Comparison of ENCODE assay signal across 8 cellular contexts in the genomic region with DNA sequence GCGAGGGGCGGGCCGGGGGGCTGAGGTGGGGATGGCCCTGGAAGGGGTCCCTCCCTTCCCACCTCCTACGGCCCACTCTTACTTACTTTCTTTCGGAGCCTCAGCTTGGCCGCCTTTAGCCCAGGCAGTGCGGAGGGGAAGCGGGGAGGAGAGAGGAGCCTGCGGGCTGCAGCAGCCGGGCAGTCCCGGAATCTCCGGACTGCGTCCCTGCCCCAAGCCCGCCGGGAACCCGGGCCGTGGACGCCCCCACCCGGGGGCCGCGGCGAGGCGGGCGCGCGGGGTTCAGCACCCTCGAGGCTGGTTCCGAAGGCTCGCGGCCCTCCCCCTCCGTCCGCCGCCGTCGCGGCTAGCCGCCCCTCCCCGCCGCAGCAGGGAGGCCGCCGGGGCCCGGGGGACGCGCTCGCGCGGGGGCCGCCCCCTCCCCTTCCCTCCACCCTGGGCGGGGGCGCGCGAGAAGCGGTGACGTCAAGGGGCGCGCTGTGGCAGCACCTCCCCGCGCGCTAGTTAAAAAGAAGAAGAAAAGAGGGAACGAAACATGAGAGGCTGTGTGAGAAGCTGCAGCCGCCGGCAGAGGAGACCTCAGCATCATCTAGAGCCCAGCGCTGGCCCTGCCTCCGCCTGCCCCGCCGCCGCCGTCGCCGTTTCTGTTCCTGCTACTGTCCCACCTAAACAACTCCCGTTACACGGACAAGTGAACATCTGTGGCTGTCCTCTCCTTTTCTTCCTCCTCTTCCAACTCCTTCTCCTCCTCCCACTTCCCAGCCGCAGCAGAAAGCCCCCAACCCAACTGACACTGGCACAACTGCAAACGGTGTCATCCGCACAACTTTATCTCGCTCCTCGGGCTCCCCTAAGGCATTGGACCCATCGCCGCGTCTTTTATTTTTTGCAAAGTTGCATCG. TPM values are rescaled to one million over a fixed set of nuclear protein-coding genes. Genes with fewer than 3 reads are reported as not detected.
DNase-seq lines count a peak whose midpoint lies in the region; TF ChIP-seq lines count a peak whose summit lies in the region.

Gene HHIP (plus strand): TSS at position 536 of the 902 bp plus-strand sequence. CDS start 520 bp downstream, outside the sequence.

- no peak within 1 kb of the TSS for H3K27ac ChIP-seq in muscle layer of duodenum (ENCODE audit: low read length)
- H3K27ac ChIP-seq in urinary bladder (ENCODE audit: low read depth), result peak within 1 kb of the TSS; percentile 58

- peak within 1 kb of the TSS; percentile 3 for H3K4me3 ChIP-seq in GM12875 (ENCODE audit: low read depth, low read length)
- H3K4me3 ChIP-seq in muscle layer of duodenum (ENCODE audit: low read depth in 1 of 2, low read length in 2 of 2), result peak within 1 kb of the TSS; percentile 60 to 68
- peak within 1 kb of the TSS; percentile 55 for H3K4me3 ChIP-seq in urinary bladder (ENCODE audit: low read depth, low read length)

- no peaks in the 10 kb centered on the region for H3K9me3 Mint-ChIP-seq in activated T-cell treated with anti-CD3 and anti-CD28 coated beads, Interleukin-2, amount 50 U/mL, for 24 hours

- peaks cover 23% of the 10 kb centered on the region for H3K27me3 ChIP-seq in muscle layer of duodenum (ENCODE audit: low read depth, low read length)

- in situ Hi-C loops in ACHN (cut with HindIII; ENCODE audit: low pct_ligation_motif_present, low pct_unique_long_range_greater_than_20kb, low sequenced_read_pairs) (no loop called here), KBM-7 (cut with MboI; ENCODE audit: low pct_unique_long_range_greater_than_20kb, low sequenced_read_pairs) (no loop called here)

- no peak for TF ChIP-seq CTCF in GM12875 (IDR thresholded peaks at IDR 0.05; ENCODE audit: borderline replicate concordance, insufficient read depth, low read depth, low read length)

- no peaks in the 10 kb centered on the region for H3K9me3 ChIP-seq in muscle layer of duodenum (ENCODE audit: control insufficient read depth in 1 of 2, low read length in 2 of 2)

- peaks cover 20% of the 10 kb centered on the region for H3K4me1 Mint-ChIP-seq in activated T-cell treated with anti-CD3 and anti-CD28 coated beads, Interleukin-2, amount 50 U/mL, for 24 hours (ENCODE audit: low read depth)

- WGBS in urinary bladder, result under 1% methylated on average over 81 of the region's 81 CpGs

- peak within 1 kb of the TSS; percentile 71 for H3K4me3 Mint-ChIP-seq in activated T-cell treated with anti-CD3 and anti-CD28 coated beads, Interleukin-2, amount 50 U/mL, for 24 hours

- H3K36me3 ChIP-seq in muscle layer of duodenum (ENCODE audit: control insufficient read depth in 1 of 2, insufficient read depth in 2 of 2, low read length in 2 of 2) (no peaks in the 10 kb centered on the region), urinary bladder (ENCODE audit: insufficient read depth) (no peaks in the 10 kb centered on the region)

- H3K27me3 Mint-ChIP-seq in activated T-cell treated with anti-CD3 and anti-CD28 coated beads, Interleukin-2, amount 50 U/mL, for 24 hours, result peaks cover 58% of the 10 kb centered on the region

- no peak within 1 kb of the TSS for H3K27ac Mint-ChIP-seq in activated T-cell treated with anti-CD3 and anti-CD28 coated beads, Interleukin-2, amount 50 U/mL, for 24 hours

- DNase-seq in ACHN, result peak; percentile 17
- peak; percentile 57 for DNase-seq in KBM-7
- DNase-seq in activated T-cell treated with anti-CD3 and anti-CD28 coated beads, Interleukin-2, amount 50 U/mL, for 24 hours, result peak; percentile 30
- DNase-seq in fibroblast of peridontal ligament (ENCODE audit: extremely low read depth), result peak; percentile 40
- no peak for DNase-seq in HCEC 1CT

- H3K4me1 ChIP-seq in muscle layer of duodenum (ENCODE audit: control insufficient read depth in 1 of 2, insufficient read depth in 2 of 2, low read length in 2 of 2) (peaks cover 0 to 19% of the 10 kb centered on the region in 2 donors), urinary bladder (ENCODE audit: insufficient read depth) (no peaks in the 10 kb centered on the region)

- no peaks in the 10 kb centered on the region for H3K36me3 Mint-ChIP-seq in activated T-cell treated with anti-CD3 and anti-CD28 coated beads, Interleukin-2, amount 50 U/mL, for 24 hours (ENCODE audit: low read depth)

RNA-seq across cellular contexts. Expression of gene HHIP, which starts in this region (rescaled TPM):
- total RNA-seq in urinary bladder, result 38.5 TPM
- polyA plus RNA-seq in urinary bladder, result 9.1 TPM

Comparison
In these comparisons a context has a peak if more than half of its experiments do, and no peak if none do; other contexts are left out.
1. H3K4me3 ChIP-seq: peak in every context shown above with its lines; median percentile 64 in muscle layer of duodenum; 55 in urinary bladder; 3 in GM12875.